8 cellular contexts compared by ENCODE assay signal in the genomic region with DNA sequence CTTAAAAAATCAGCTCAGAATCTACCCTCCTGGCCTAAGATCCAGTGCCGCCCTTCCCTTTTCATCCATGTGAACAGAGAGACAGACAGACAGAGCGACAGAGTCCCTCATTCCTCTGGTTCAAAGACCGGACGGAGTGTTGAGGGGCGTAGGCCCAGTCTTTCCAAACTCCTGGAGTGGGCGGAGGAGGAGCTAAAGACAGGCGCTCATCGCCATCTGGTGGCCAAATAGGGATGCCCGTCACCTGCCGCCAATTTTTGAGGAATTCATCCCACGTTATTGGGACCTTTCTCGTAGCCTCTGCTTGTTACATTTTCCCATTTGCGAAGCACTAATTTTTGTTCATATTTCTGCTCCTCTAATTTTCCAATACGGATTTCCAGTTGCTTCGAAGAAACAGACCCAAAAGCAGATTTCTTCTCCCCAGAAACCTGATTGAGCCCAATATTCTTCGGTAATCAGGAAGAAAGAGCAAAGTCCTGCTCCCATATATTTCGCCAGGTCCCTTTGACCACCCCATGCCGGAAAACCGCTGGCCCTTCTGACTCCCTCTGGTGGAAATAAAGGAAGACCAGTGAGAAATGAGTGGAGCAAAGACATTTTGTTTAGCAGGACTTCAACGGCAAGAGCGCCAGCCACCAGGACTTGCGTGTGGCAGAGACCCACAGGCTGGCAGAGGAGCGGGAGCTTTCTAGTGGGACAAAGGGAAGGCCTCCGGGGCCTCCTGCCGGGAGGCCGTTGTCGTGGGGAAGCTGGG.
A peak's percentile ranks its signal among the peaks of the same experiment; 100 is the strongest.
DNase-seq lines count a peak whose midpoint lies in the region; ATAC-seq and TF ChIP-seq lines count a peak whose summit lies in the region.

No MANE protein-coding gene starts in this region.

- no peak overlapping the region for H3K4me3 ChIP-seq in choroid plexus epithelial cell (ENCODE audit: low read depth, low read length)

- H3K4me1 Mint-ChIP-seq in activated CD4-positive, alpha-beta T cell treated with anti-CD3 and anti-CD28 coated beads for 36 hours, result peaks cover 19% of the 10 kb centered on the region

- TF ChIP-seq CTCF in choroid plexus epithelial cell (conservative IDR thresholded peaks at IDR 0.05; ENCODE audit: low read depth, low read length), result peak; percentile 95

- CTCF ChIA-PET in activated CD4-positive, alpha-beta T cell treated with anti-CD3 and anti-CD28 coated beads for 36 hours (lab: Charles Lee), result interaction anchor here (0.6 to 9.6 kb wide), 49 partner anchors 8 to 662 kb away, joined by 3 to 181 read pairs (median 5); partner anchors contain the start of genes CHSY1 and LRRK1

- intact Hi-C loops in activated CD4-positive, alpha-beta T cell treated with anti-CD3 and anti-CD28 coated beads for 36 hours (cut with DNase I, micrococcal nuclease), result loop anchor here (1.0 to 5.0 kb wide), 6 partner anchors 89 to 1080 kb away; no protein-coding TSS in a partner anchor

- H3K36me3 Mint-ChIP-seq in activated CD4-positive, alpha-beta T cell treated with anti-CD3 and anti-CD28 coated beads for 36 hours (ENCODE audit: low read depth), result no peaks in the 10 kb centered on the region

- DNase-seq in GM04504 (ENCODE audit: low read depth) (peak; percentile 58), NCI-H446 treated with DMSO at 0.1 percent for 48 hours (lab: John Stamatoyannopoulos, UW) (peak; percentile 28), choroid plexus epithelial cell (ENCODE audit: low read depth) (peak; percentile 80), left kidney (ENCODE audit: low read depth, low spot score) (peak; percentile 89)
- DNase-seq in activated CD4-positive, alpha-beta T cell treated with anti-CD3 and anti-CD28 coated beads for 36 hours, result peak; percentile 86
- DNase-seq in stimulated activated CD4-positive, alpha-beta T cell treated with anti-CD3 and anti-CD28 coated beads, Interleukin-2, amount 100 ng/mL, for 24 hours, result peak; percentile 75 to 79

- ATAC-seq in HG03108 (IDR thresholded peaks at IDR 0.05; ENCODE audit: unreplicated experiment) (peak; percentile 38), GM21381 (IDR thresholded peaks at IDR 0.05; ENCODE audit: unreplicated experiment) (no peak)
- ATAC-seq in activated CD4-positive, alpha-beta T cell treated with anti-CD3 and anti-CD28 coated beads for 36 hours, result peak; percentile 63

- no peak overlapping the region for H3K27ac Mint-ChIP-seq in activated CD4-positive, alpha-beta T cell treated with anti-CD3 and anti-CD28 coated beads for 36 hours

- H3K9me3 Mint-ChIP-seq in activated CD4-positive, alpha-beta T cell treated with anti-CD3 and anti-CD28 coated beads for 36 hours (ENCODE audit: low read depth), result no peaks in the 10 kb centered on the region

- POLR2A ChIA-PET in activated CD4-positive, alpha-beta T cell treated with anti-CD3 and anti-CD28 coated beads for 36 hours (lab: Charles Lee), result interaction anchor here (0.5 kb wide), 1 partner anchor 360 kb away, joined by 3 read pairs; no protein-coding TSS in a partner anchor

- H3K27me3 Mint-ChIP-seq in activated CD4-positive, alpha-beta T cell treated with anti-CD3 and anti-CD28 coated beads for 36 hours, result peaks cover 3% of the 10 kb centered on the region

- peak overlapping the region; percentile 82 for H3K4me3 Mint-ChIP-seq in activated CD4-positive, alpha-beta T cell treated with anti-CD3 and anti-CD28 coated beads for 36 hours

Comparison
In these comparisons a context has a peak if more than half of its experiments do, and no peak if none do; other contexts are left out.
1. DNase-seq: peak in every context shown above with its lines; median percentile 89 in left kidney; 86 in activated CD4-positive, alpha-beta T cell treated with anti-CD3 and anti-CD28 coated beads for 36 hours; 80 in choroid plexus epithelial cell; 77 in stimulated activated CD4-positive, alpha-beta T cell treated with anti-CD3 and anti-CD28 coated beads, Interleukin-2, amount 100 ng/mL, for 24 hours; 58 in GM04504; 28 in NCI-H446 treated with DMSO at 0.1 percent for 48 hours.